In genomic region chr5:136132087-136132486, GRCh38 we compare ENCODE assay signal across 8 cellular contexts.
DNase-seq lines count a peak whose midpoint lies in the region; ATAC-seq and TF ChIP-seq lines count a peak whose summit lies in the region.

No MANE protein-coding gene starts in this region.

- peaks cover 4% of the 10 kb centered on the region for H3K4me1 ChIP-seq in parathyroid adenoma

- ATAC-seq in HG02759 (IDR thresholded peaks at IDR 0.05; ENCODE audit: unreplicated experiment) (peak; percentile 6), GM18858 (IDR thresholded peaks at IDR 0.05; ENCODE audit: unreplicated experiment) (no peak)

- no peaks in the 10 kb centered on the region for H3K9me3 Mint-ChIP-seq in T-helper 2 cell treated with Interferon-gamma antibody and Interleukin-4, amounts not matched to agents 5 μg/mL and 100 μg/mL, for 36 hours

- H3K27me3 ChIP-seq in parathyroid adenoma (ENCODE audit: control insufficient read depth, insufficient read depth, low read length): no peaks in the 10 kb centered on the region

- H3K27me3 Mint-ChIP-seq in T-helper 2 cell treated with Interferon-gamma antibody and Interleukin-4, amounts not matched to agents 5 μg/mL and 100 μg/mL, for 36 hours (ENCODE audit: low read depth): peaks cover 54% of the 10 kb centered on the region

- peak overlapping the region; percentile 94 for H3K4me2 ChIP-seq in parathyroid adenoma (ENCODE audit: low read length)

- TF ChIP-seq CTCF in GM10266 (IDR thresholded peaks at IDR 0.05; ENCODE audit: control insufficient read depth, insufficient read depth, low read depth, missing control alignments) (no peak), foreskin fibroblast (IDR thresholded peaks at IDR 0.05; ENCODE audit: low read depth, low read length) (no peak), parathyroid adenoma (IDR thresholded peaks at IDR 0.05) (no peak)

- DNase-seq in GM10266 (ENCODE audit: extremely low spot score) (peak; percentile 24), foreskin fibroblast (no peak), HCEC 1CT (no peak), AG08395 (ENCODE audit: low spot score) (no peak)
- DNase-seq in T-helper 2 cell treated with Interferon-gamma antibody and Interleukin-4, amounts not matched to agents 5 μg/mL and 100 μg/mL, for 36 hours (ENCODE audit: low spot score): no peak

- H3K36me3 Mint-ChIP-seq in T-helper 2 cell treated with Interferon-gamma antibody and Interleukin-4, amounts not matched to agents 5 μg/mL and 100 μg/mL, for 36 hours (ENCODE audit: low read depth): peaks cover 4% of the 10 kb centered on the region

- H3K27ac ChIP-seq in parathyroid adenoma: peak overlapping the region; percentile 85

- no peaks in the 10 kb centered on the region for H3K36me3 ChIP-seq in parathyroid adenoma (ENCODE audit: control insufficient read depth, insufficient read depth, low read length)

- H3K79me2 ChIP-seq in parathyroid adenoma: peaks cover 29% of the 10 kb centered on the region

- H3K27ac Mint-ChIP-seq in T-helper 2 cell treated with Interferon-gamma antibody and Interleukin-4, amounts not matched to agents 5 μg/mL and 100 μg/mL, for 36 hours: peak overlapping the region; percentile 67

- no peak overlapping the region for H3K9ac ChIP-seq in parathyroid adenoma

- H3K9me3 ChIP-seq in parathyroid adenoma (ENCODE audit: control insufficient read depth, low read length): no peaks in the 10 kb centered on the region

- peak overlapping the region; percentile 82 for H3K4me3 Mint-ChIP-seq in T-helper 2 cell treated with Interferon-gamma antibody and Interleukin-4, amounts not matched to agents 5 μg/mL and 100 μg/mL, for 36 hours

- H3K4me3 ChIP-seq in foreskin fibroblast (ENCODE audit: low read depth in 1 of 2, low read length in 2 of 2): peak overlapping the region; percentile 92
- H3K4me3 ChIP-seq in parathyroid adenoma (ENCODE audit: low read depth, low read length): peak overlapping the region; percentile 89

- peak overlapping the region; percentile 72 for H2AFZ ChIP-seq in parathyroid adenoma

- H3K4me1 Mint-ChIP-seq in T-helper 2 cell treated with Interferon-gamma antibody and Interleukin-4, amounts not matched to agents 5 μg/mL and 100 μg/mL, for 36 hours (ENCODE audit: low read depth): peaks cover 17% of the 10 kb centered on the region
